2 cellular contexts compared by ENCODE assay signal in genomic region chr15:64552281-64552948, GRCh38.
TF ChIP-seq lines count a peak whose summit lies in the region.

No MANE protein-coding gene starts in this region.

TF ChIP-seq in HepG2, 621 proteins besides CTCF, POLR2A, EP300 and RAD21 (continued from another document):
- TF ChIP-seq HMGXB3 (CRISPR knock-in tag; IDR thresholded peaks at IDR 0.05; ENCODE audit: borderline replicate concordance): no peak
- TF ChIP-seq ZNF121 (CRISPR knock-in tag; IDR thresholded peaks at IDR 0.05): 0 out of 2 replicates have a peak, but pooled peaks have one; percentile 34

TF ChIP-seq in K562, 482 proteins besides CTCF, POLR2A, EP300 and RAD21 (continued from another document):
- TF ChIP-seq ZNF407 (IDR thresholded peaks at IDR 0.05; ENCODE audit: low read depth): no peak
- no peak for TF ChIP-seq RFX1 (IDR thresholded peaks at IDR 0.05)
- no peak for TF ChIP-seq NFE2L1 (tag; IDR thresholded peaks at IDR 0.05; ENCODE audit: borderline replicate concordance, low read depth)
- no peak for TF ChIP-seq ZSCAN32 (CRISPR knock-in tag; IDR thresholded peaks at IDR 0.05)
- TF ChIP-seq ZNF134 (CRISPR knock-in tag; conservative IDR thresholded peaks at IDR 0.05): no peak
- TF ChIP-seq, protein P1, sequence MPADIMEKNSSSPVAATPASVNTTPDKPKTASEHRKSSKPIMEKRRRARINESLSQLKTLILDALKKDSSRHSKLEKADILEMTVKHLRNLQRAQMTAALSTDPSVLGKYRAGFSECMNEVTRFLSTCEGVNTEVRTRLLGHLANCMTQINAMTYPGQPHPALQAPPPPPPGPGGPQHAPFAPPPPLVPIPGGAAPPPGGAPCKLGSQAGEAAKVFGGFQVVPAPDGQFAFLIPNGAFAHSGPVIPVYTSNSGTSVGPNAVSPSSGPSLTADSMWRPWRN (IDR thresholded peaks at IDR 0.05; ENCODE audit: low read depth): no peak
- no peak for TF ChIP-seq FOS (IDR thresholded peaks at IDR 0.05; ENCODE audit: extremely low read depth, insufficient read length)
- no peak for TF ChIP-seq KAT7 (CRISPR knock-in tag; IDR thresholded peaks at IDR 0.05; ENCODE audit: borderline replicate concordance)
- TF ChIP-seq CGGBP1 (CRISPR knock-in tag; IDR thresholded peaks at IDR 0.05): no peak
- no peak for TF ChIP-seq HOMEZ (CRISPR knock-in tag; IDR thresholded peaks at IDR 0.05)
- TF ChIP-seq, protein P2, sequence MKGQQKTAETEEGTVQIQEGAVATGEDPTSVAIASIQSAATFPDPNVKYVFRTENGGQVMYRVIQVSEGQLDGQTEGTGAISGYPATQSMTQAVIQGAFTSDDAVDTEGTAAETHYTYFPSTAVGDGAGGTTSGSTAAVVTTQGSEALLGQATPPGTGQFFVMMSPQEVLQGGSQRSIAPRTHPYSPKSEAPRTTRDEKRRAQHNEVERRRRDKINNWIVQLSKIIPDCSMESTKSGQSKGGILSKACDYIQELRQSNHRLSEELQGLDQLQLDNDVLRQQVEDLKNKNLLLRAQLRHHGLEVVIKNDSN (CRISPR knock-in tag; IDR thresholded peaks at IDR 0.05): no peak
- no peak for TF ChIP-seq ZFP1 (CRISPR knock-in tag; IDR thresholded peaks at IDR 0.05)
- TF ChIP-seq, protein P3, sequence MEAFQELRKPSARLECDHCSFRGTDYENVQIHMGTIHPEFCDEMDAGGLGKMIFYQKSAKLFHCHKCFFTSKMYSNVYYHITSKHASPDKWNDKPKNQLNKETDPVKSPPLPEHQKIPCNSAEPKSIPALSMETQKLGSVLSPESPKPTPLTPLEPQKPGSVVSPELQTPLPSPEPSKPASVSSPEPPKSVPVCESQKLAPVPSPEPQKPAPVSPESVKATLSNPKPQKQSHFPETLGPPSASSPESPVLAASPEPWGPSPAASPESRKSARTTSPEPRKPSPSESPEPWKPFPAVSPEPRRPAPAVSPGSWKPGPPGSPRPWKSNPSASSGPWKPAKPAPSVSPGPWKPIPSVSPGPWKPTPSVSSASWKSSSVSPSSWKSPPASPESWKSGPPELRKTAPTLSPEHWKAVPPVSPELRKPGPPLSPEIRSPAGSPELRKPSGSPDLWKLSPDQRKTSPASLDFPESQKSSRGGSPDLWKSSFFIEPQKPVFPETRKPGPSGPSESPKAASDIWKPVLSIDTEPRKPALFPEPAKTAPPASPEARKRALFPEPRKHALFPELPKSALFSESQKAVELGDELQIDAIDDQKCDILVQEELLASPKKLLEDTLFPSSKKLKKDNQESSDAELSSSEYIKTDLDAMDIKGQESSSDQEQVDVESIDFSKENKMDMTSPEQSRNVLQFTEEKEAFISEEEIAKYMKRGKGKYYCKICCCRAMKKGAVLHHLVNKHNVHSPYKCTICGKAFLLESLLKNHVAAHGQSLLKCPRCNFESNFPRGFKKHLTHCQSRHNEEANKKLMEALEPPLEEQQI (IDR thresholded peaks at IDR 0.05): no peak
- TF ChIP-seq XRCC3 (IDR thresholded peaks at IDR 0.05): no peak
